10 cellular contexts compared by ENCODE assay signal in genomic region chr6:31922942-31923341, GRCh38. TPM values are rescaled to one million over a fixed set of nuclear protein-coding genes. Genes with fewer than 3 reads are reported as not detected.
DNase-seq lines count a peak whose midpoint lies in the region; ATAC-seq, FAIRE-seq and TF ChIP-seq lines count a peak whose summit lies in the region.
"Had no signal": no experiment of that assay in that cellular context is flagged by ENCODE, and none has a peak within 500 bp of the region (broad histone marks: within the 10 kb centered on the region; RNA-seq: fewer than 3 reads in every experiment).

No MANE protein-coding gene starts in this region.

- no peaks in the 10 kb centered on the region for H3K27me3 ChIP-seq in CD4-positive, alpha-beta T cell (ENCODE audit: control insufficient read depth, insufficient read depth, low read length)
- H3K27me3 ChIP-seq: gastroesophageal sphincter had no signal

- no peak overlapping the region for H3K27ac ChIP-seq in CD4-positive, alpha-beta T cell (ENCODE audit: low read depth, low read length)
- H3K27ac ChIP-seq: gastroesophageal sphincter had no signal

- H3K4me3 ChIP-seq in GM12864 (ENCODE audit: low read depth, low read length) = no peak overlapping the region
- H3K4me3 ChIP-seq: gastroesophageal sphincter had no signal

- no peak for FAIRE-seq in urothelium cell line (lab: Jason Lieb, UNC)

- POLR2A ChIA-PET in CD4-positive, alpha-beta T cell (lab: Charles Lee) = interaction anchor here (0.7 kb wide), 1 partner anchor 303 kb away, joined by 3 read pairs; no protein-coding TSS in a partner anchor

- no peaks in the 10 kb centered on the region for H3K27me3 Mint-ChIP-seq in CD4-positive, alpha-beta T cell

- H3K4me3 Mint-ChIP-seq in CD4-positive, alpha-beta T cell = no peak overlapping the region
- H3K4me3 Mint-ChIP-seq: HFFc6 had no signal

- DNase-seq in CD4-positive, alpha-beta T cell = peak in 1 of 10 experiments; percentile 6
- DNase-seq in GM12864 (ENCODE audit: low read depth) (no peak), SW480 (ENCODE audit: low spot score) (peak; percentile 37), kidney glomerular epithelial cell (lab: John Stamatoyannopoulos, UW) (peak; percentile 20), dedifferentiated amniotic fluid mesenchymal stem cell (ENCODE audit: extremely low spot score) (no peak), urothelium cell line (ENCODE audit: low spot score) (no peak), NCI-H524 treated with DMSO at 0.1 percent for 48 hours (lab: John Stamatoyannopoulos, UW) (no peak)
- DNase-seq: HFFc6 had no signal

- no peak for ATAC-seq in CD4-positive, alpha-beta T cell (ENCODE audit: poor library complexity)
- no peak for ATAC-seq in GM21825 (IDR thresholded peaks at IDR 0.05; ENCODE audit: unreplicated experiment)
- ATAC-seq: gastroesophageal sphincter had no signal

- peak; percentile 21 for TF ChIP-seq CTCF in CD4-positive, alpha-beta T cell (IDR thresholded peaks at IDR 0.05)
- TF ChIP-seq CTCF in GM12864 (IDR thresholded peaks at IDR 0.05; ENCODE audit: low read depth, low read length, missing control alignments) = peak; percentile 27

- H3K4me1 Mint-ChIP-seq in CD4-positive, alpha-beta T cell (ENCODE audit: low read depth) = no peaks in the 10 kb centered on the region

- no peak overlapping the region for H3K27ac Mint-ChIP-seq in CD4-positive, alpha-beta T cell
- H3K27ac Mint-ChIP-seq: HFFc6 had no signal

- no peaks in the 10 kb centered on the region for H3K9me3 ChIP-seq in CD4-positive, alpha-beta T cell (ENCODE audit: control insufficient read depth, low read length)
- H3K9me3 ChIP-seq: gastroesophageal sphincter had no signal

- intact Hi-C loops in CD4-positive, alpha-beta T cell (cut with DNase I, micrococcal nuclease) = no loop called here

- CTCF ChIA-PET in CD4-positive, alpha-beta T cell (lab: Charles Lee) = no interaction called here

- no peaks in the 10 kb centered on the region for H3K36me3 Mint-ChIP-seq in CD4-positive, alpha-beta T cell (ENCODE audit: low read depth)

- no peaks in the 10 kb centered on the region for H3K9me3 Mint-ChIP-seq in CD4-positive, alpha-beta T cell
- H3K9me3 Mint-ChIP-seq: HFFc6 had no signal

RNA-seq across cellular contexts. Expression of gene C2, which starts 4.6 kb away (rescaled TPM):
- total RNA-seq in CD4-positive, alpha-beta T cell = 1 to 10 TPM; 1.4 to 2.3 TPM

RNA-seq across cellular contexts. Expression of gene ZBTB12, which starts 21.1 kb away (rescaled TPM):
- under 1 TPM; 0.28 to 0.33 TPM for total RNA-seq in CD4-positive, alpha-beta T cell

RNA-seq across cellular contexts. Expression of gene CFB, which starts 23.0 kb away (rescaled TPM):
- total RNA-seq in CD4-positive, alpha-beta T cell = 1 to 10 TPM; 1.5 to 2.2 TPM

RNA-seq across cellular contexts. Expression of gene EHMT2, which starts 25.4 kb away (rescaled TPM):
- 10 to 100 TPM; 36.3 to 36.6 TPM for total RNA-seq in CD4-positive, alpha-beta T cell

RNA-seq across cellular contexts. Expression of gene NELFE, which starts 35.8 kb away (rescaled TPM):
- total RNA-seq in CD4-positive, alpha-beta T cell = 10 to 100 TPM; 53.8 to 58.2 TPM

Comparison
In these comparisons a context has a peak if more than half of its experiments do, and no peak if none do; other contexts are left out.
1. DNase-seq: peak in SW480 (single experiment) and kidney glomerular epithelial cell (single experiment); none in GM12864 (single experiment), dedifferentiated amniotic fluid mesenchymal stem cell (single experiment), urothelium cell line (single experiment) and NCI-H524 treated with DMSO at 0.1 percent for 48 hours (single experiment).